Comparison of ENCODE assay signal across 9 cellular contexts in genomic region chr9:95505072-95505471, GRCh38. TPM values are rescaled to one million over a fixed set of nuclear protein-coding genes. Genes with fewer than 3 reads are reported as not detected.
A peak's percentile ranks its signal among the peaks of the same experiment; 100 is the strongest.
DNase-seq lines count a peak whose midpoint lies in the region; FAIRE-seq lines count a peak whose summit lies in the region.
"Had no signal": no experiment of that assay in that cellular context is flagged by ENCODE, and none has a peak within 500 bp of the region (broad histone marks: within the 10 kb centered on the region; RNA-seq: fewer than 3 reads in every experiment).

No MANE protein-coding gene starts in this region.

- no peak for FAIRE-seq in small intestine (lab: Jason Lieb, UNC)

- no peak overlapping the region for H3K4me3 ChIP-seq in CD4-positive, alpha-beta memory T cell (ENCODE audit: low read length in 2 of 2)
- H3K4me3 ChIP-seq in MG63 (peak overlapping the region; percentile 73), ectodermal cell (ENCODE audit: insufficient read depth, low read depth, low read length) (peak overlapping the region; percentile 35), neuronal stem cell (ENCODE audit: low read length in 2 of 2) (peak overlapping the region; percentile 32 to 94), small intestine (ENCODE audit: low read depth in 1 of 2, low read length in 2 of 2) (no peak overlapping the region)

- CTCF ChIA-PET in CD4-positive, alpha-beta memory T cell (lab: Charles Lee; ENCODE audit: partially characterized antibody) = interaction anchor here (1.9 kb wide), 1 partner anchor 10 kb away, joined by 7 read pairs; no protein-coding TSS in a partner anchor

- H3K36me3 ChIP-seq in CD4-positive, alpha-beta memory T cell (ENCODE audit: insufficient read depth, low read length) = no peaks in the 10 kb centered on the region
- H3K36me3 ChIP-seq in MG63 (no peaks in the 10 kb centered on the region), ectodermal cell (ENCODE audit: control insufficient read depth, insufficient read depth, low read length) (peaks cover 4% of the 10 kb centered on the region), neuronal stem cell (replicated peaks in 1 of 2; ENCODE audit: control insufficient read depth in 2 of 2, insufficient read depth in 2 of 2, low read length in 2 of 2) (peaks cover 3 to 73% of the 10 kb centered on the region in 2 donors), small intestine (ENCODE audit: control insufficient read depth in 2 of 2, insufficient read depth in 2 of 2, low read length in 2 of 2) (no peaks in the 10 kb centered on the region)

- POLR2A ChIA-PET in CD4-positive, alpha-beta memory T cell (lab: Charles Lee; ENCODE audit: partially characterized antibody) = interaction anchor here (1.0 to 6.6 kb wide), 2 partner anchors 10 to 369 kb away, joined by 3 to 82 read pairs; no protein-coding TSS in a partner anchor

- 22 to 33% methylated on average over 3 to 4 of the region's 4 CpGs for WGBS in ectodermal cell, 2 experiments
- WGBS in neuronal stem cell (ENCODE audit: extremely low coverage in 2 of 2, insufficient read length in 2 of 2, insufficient replicate concordance in 1 of 2), 2 donors = no CpG with 5 or more reads among the region's 4 CpGs
- 34 to 48% (median 47%) methylated on average over 4 of the region's 4 CpGs for WGBS in small intestine, 3 donors

- H3K79me1 ChIP-seq in neuronal stem cell (ENCODE audit: low read depth, low read length) = peaks cover 5% of the 10 kb centered on the region

- H3K4me1 Mint-ChIP-seq in CD4-positive, alpha-beta memory T cell = peaks cover 13 to 68% (median 44%) of the 10 kb centered on the region in 4 donors

- peaks cover 0 to 21% of the 10 kb centered on the region in 2 donors for H3K36me3 Mint-ChIP-seq in CD4-positive, alpha-beta memory T cell

- H2BK15ac ChIP-seq in neuronal stem cell (ENCODE audit: low read length) = no peak overlapping the region

- no peaks in the 10 kb centered on the region for H3K9me3 ChIP-seq in CD4-positive, alpha-beta memory T cell (ENCODE audit: control insufficient read depth in 1 of 2, low read length in 2 of 2)
- H3K9me3 ChIP-seq in MG63 (no peaks in the 10 kb centered on the region), ectodermal cell (ENCODE audit: control insufficient read depth, low read length) (no peaks in the 10 kb centered on the region), neuronal stem cell (replicated peaks in 1 of 2; ENCODE audit: control insufficient read depth in 2 of 2, insufficient read depth in 1 of 2, low read depth in 1 of 2, low read length in 2 of 2) (peaks cover 0 to 2% of the 10 kb centered on the region in 2 donors), small intestine (ENCODE audit: control insufficient read depth, low read depth) (no peaks in the 10 kb centered on the region)

- H2BK120ac ChIP-seq in neuronal stem cell (ENCODE audit: low read depth, low read length) = no peak overlapping the region

- H2AK5ac ChIP-seq in neuronal stem cell (ENCODE audit: low read depth, low read length) = no peak overlapping the region

- no peak overlapping the region for H2BK12ac ChIP-seq in neuronal stem cell (ENCODE audit: low read length)

- peaks cover 9% of the 10 kb centered on the region for H3K27me3 ChIP-seq in CD4-positive, alpha-beta memory T cell (ENCODE audit: insufficient read depth, low read length)
- H3K27me3 ChIP-seq in MG63 = no peaks in the 10 kb centered on the region
- peaks cover 5% of the 10 kb centered on the region for H3K27me3 ChIP-seq in ectodermal cell (ENCODE audit: control insufficient read depth, insufficient read depth, low read length, poor library complexity, severe bottlenecking)
- no peaks in the 10 kb centered on the region for H3K27me3 ChIP-seq in neuronal stem cell (ENCODE audit: control insufficient read depth in 3 of 3, insufficient read depth in 3 of 3, low read depth in 1 of 3, low read length in 3 of 3)
- no peaks in the 10 kb centered on the region for H3K27me3 ChIP-seq in small intestine (ENCODE audit: control insufficient read depth in 2 of 2, insufficient read depth in 2 of 2, low read length in 2 of 2)

- peaks cover 42% of the 10 kb centered on the region for H3K4me1 ChIP-seq in CD4-positive, alpha-beta memory T cell (ENCODE audit: insufficient read depth, low read length)
- H3K4me1 ChIP-seq in ectodermal cell (ENCODE audit: control insufficient read depth, insufficient read depth, low read length) (peaks cover 15% of the 10 kb centered on the region), neuronal stem cell (ENCODE audit: control insufficient read depth in 2 of 2, insufficient read depth in 1 of 2, low read depth in 1 of 2, low read length in 2 of 2) (peaks cover 15 to 35% of the 10 kb centered on the region in 2 donors), small intestine (ENCODE audit: control insufficient read depth in 2 of 2, insufficient read depth in 1 of 2, low read depth in 1 of 2, low read length in 1 of 2) (no peaks in the 10 kb centered on the region)

- H4K91ac ChIP-seq in neuronal stem cell (ENCODE audit: low read depth, low read length, poor library complexity) = no peak overlapping the region

- peaks cover 7 to 9% of the 10 kb centered on the region in 2 donors for H3K27me3 Mint-ChIP-seq in CD4-positive, alpha-beta memory T cell

- peak overlapping the region in 3 of 7 donors; percentile 58 to 84 (median 83) for H3K27ac Mint-ChIP-seq in CD4-positive, alpha-beta memory T cell

- no peak overlapping the region for H3K27ac ChIP-seq in CD4-positive, alpha-beta memory T cell (ENCODE audit: low read depth, low read length)
- H3K27ac ChIP-seq in ectodermal cell (ENCODE audit: insufficient read depth, low read depth, low read length, poor library complexity, severe bottlenecking) = no peak overlapping the region
- no peak overlapping the region for H3K27ac ChIP-seq in neuronal stem cell (replicated peaks; ENCODE audit: low read length)
- H3K27ac ChIP-seq in small intestine (ENCODE audit: low read depth in 1 of 2, low read length in 1 of 2) = no peak overlapping the region

- peak overlapping the region; percentile 84 to 92 (median 88) for H3K4me3 Mint-ChIP-seq in CD4-positive, alpha-beta memory T cell

- no peak overlapping the region for H2AFZ ChIP-seq in neuronal stem cell (ENCODE audit: low read length)

- no peak overlapping the region for H3K18ac ChIP-seq in neuronal stem cell (ENCODE audit: low read length)

- H4K8ac ChIP-seq in neuronal stem cell (ENCODE audit: low read depth, low read length) = no peak overlapping the region

- no peak overlapping the region for H3K14ac ChIP-seq in neuronal stem cell (ENCODE audit: low read length)

- no peak for DNase-seq in CD4-positive, alpha-beta memory T cell
- DNase-seq in MG63 (no peak), neuronal stem cell (ENCODE audit: low spot score) (no peak), small intestine (no peak), DMS114 treated with DMSO at 0.1 percent for 48 hours (lab: John Stamatoyannopoulos, UW; ENCODE audit: unreplicated experiment) (no peak), NCI-H446 (lab: John Stamatoyannopoulos, UW) (no peak), posterior cingulate gyrus (no peak)
- DNase-seq: activated gamma-delta T cell treated with Interleukin-2 at 50 U/mL for 16 hours had no signal

- H3K4ac ChIP-seq in neuronal stem cell (ENCODE audit: low read length) = no peak overlapping the region

- H3K4me2 ChIP-seq in neuronal stem cell (ENCODE audit: insufficient read depth, low read length, poor library complexity, severe bottlenecking) = no peak overlapping the region

- intact Hi-C loops in CD4-positive, alpha-beta memory T cell (cut with micrococcal nuclease) = loop anchor here (5.0 kb wide), 1 partner anchor 512 kb away; no protein-coding TSS in a partner anchor
- intact Hi-C loops in posterior cingulate gyrus (cut with DNase I) = loop anchor here (5.0 kb wide), 2 partner anchors 43 to 712 kb away; no protein-coding TSS in a partner anchor

- H3K9ac ChIP-seq in neuronal stem cell (ENCODE audit: low read depth, low read length, poor library complexity) = no peak overlapping the region

- no peak overlapping the region for H2BK5ac ChIP-seq in neuronal stem cell (ENCODE audit: low read length)

- no peak overlapping the region for H3K23ac ChIP-seq in neuronal stem cell (ENCODE audit: low read depth, low read length, poor library complexity)

- peaks cover 0 to 2% (median 0%) of the 10 kb centered on the region in 8 donors for H3K9me3 Mint-ChIP-seq in CD4-positive, alpha-beta memory T cell

RNA-seq across cellular contexts. Expression of gene PTCH1, which starts 11.7 kb away (rescaled TPM):
- 10 to 100 TPM; 18.8 to 23.0 TPM for total RNA-seq in CD4-positive, alpha-beta memory T cell
- polyA plus RNA-seq in CD4-positive, alpha-beta memory T cell = 10 to 100 TPM in 1 of 2 donors, 1 to 10 TPM in 1; 2.7 to 13.5 TPM
- 2.0 and 2.4 TPM in 2 replicates for total RNA-seq in MG63 (2014; rRNA removed; shearing (Covaris generic); ENCODE audit: low replicate concordance)
- 31.0 TPM for polyA plus RNA-seq in ectodermal cell (2013, experiment 1 of 4)
- polyA plus RNA-seq in ectodermal cell (2013, experiment 2 of 4) = 26.1 TPM
- 27.9 TPM for polyA plus RNA-seq in ectodermal cell (2013, experiment 3 of 4)
- 24.2 TPM for polyA plus RNA-seq in ectodermal cell (2013, experiment 4 of 4)
- polyA plus RNA-seq in neuronal stem cell (2013, experiment 1 of 2) = 18.4 TPM
- polyA plus RNA-seq in neuronal stem cell (2013, experiment 2 of 2) = 18.9 TPM
- polyA plus RNA-seq in small intestine = 1 to 10 TPM; 2.2 to 8.9 (median 2.7) TPM

Comparison
In these comparisons a context has a peak if more than half of its experiments do, and no peak if none do; other contexts are left out.
1. H3K4me3 ChIP-seq: peak in MG63 (single experiment), ectodermal cell (single experiment) and neuronal stem cell (2 of 2); none in CD4-positive, alpha-beta memory T cell (0 of 2) and small intestine (0 of 2).